Comparison of ENCODE assay signal across 8 cellular contexts in genomic region chr6:2245103-2245953, GRCh38. TPM values are rescaled to one million over a fixed set of nuclear protein-coding genes. Genes with fewer than 3 reads are reported as not detected.
DNase-seq lines count a peak whose midpoint lies in the region; ATAC-seq, FAIRE-seq and TF ChIP-seq lines count a peak whose summit lies in the region.

Gene GMDS, minus strand, starts transcription at chr6:2245605.

- H3K36me3 ChIP-seq in H1 (ENCODE audit: control insufficient read depth in 2 of 4, insufficient read depth in 4 of 4, low read length in 3 of 4) = no peaks in the 10 kb centered on the region

- H3K27me3 ChIP-seq in H1 (replicated peaks in 1 of 4; ENCODE audit: control insufficient read depth in 3 of 4, extremely low read depth in 1 of 4, insufficient read depth in 3 of 4, low read length in 3 of 4) = no peaks in the 10 kb centered on the region

- no peak within 1 kb of the TSS for H2BK15ac ChIP-seq in H1 (ENCODE audit: low read length)

- peak within 1 kb of the TSS; percentile 72 for H4K5ac ChIP-seq in H1 (ENCODE audit: insufficient read length, low read depth, low read length)

- TF ChIP-seq EP300 in H1 (IDR thresholded peaks at IDR 0.05; ENCODE audit: borderline replicate concordance in 1 of 2, low read depth in 2 of 2, low read length in 2 of 2) = peak in 1 of 2 experiments; percentile 57; a peak in 1 of 3 replicates

- TF ChIP-seq RAD21 in H1 (IDR thresholded peaks at IDR 0.05 in 1 of 2, conservative IDR thresholded peaks at IDR 0.05 in 1 of 2; ENCODE audit: low read depth in 2 of 2, low read length in 2 of 2) = no peak

- TF ChIP-seq CTCF in H1 (IDR thresholded peaks at IDR 0.05; ENCODE audit: control extremely low read depth in 1 of 3, insufficient read depth in 1 of 3, low read depth in 1 of 3, low read length in 3 of 3) = no peak

- H4K91ac ChIP-seq in H1 (replicated peaks; ENCODE audit: insufficient read length, low read length) = no peak within 1 kb of the TSS

- peak within 1 kb of the TSS; percentile 43 for H2AFZ ChIP-seq in H1 (ENCODE audit: low read length)

- H4K20me1 ChIP-seq in H1 (replicated peaks in 1 of 2; ENCODE audit: control insufficient read depth in 1 of 2, insufficient read depth in 2 of 2, low read length in 2 of 2) = no peaks in the 10 kb centered on the region

- no peak within 1 kb of the TSS for H2BK20ac ChIP-seq in H1 (ENCODE audit: low read length)

- H3K9me3 ChIP-seq in H1 (ENCODE audit: insufficient read depth in 2 of 2, low read depth in 1 of 2, low read length in 1 of 2) = no peaks in the 10 kb centered on the region

- WGBS in H1 (ENCODE audit: extremely low coverage in 1 of 2, insufficient coverage in 1 of 2, insufficient read length in 1 of 2, insufficient replicate concordance in 2 of 2, low coverage in 1 of 2, low lambda C conversion rate in 2 of 2, missing lambda C conversion rate in 1 of 2), 2 experiments = 3% methylated on average over 44 of the region's 102 CpGs; no CpG with 5 or more reads in 1 of the 2 experiments

- peak within 1 kb of the TSS; percentile 47 to 70 (median 58) for H3K9ac ChIP-seq in H1 (replicated peaks in 1 of 4; ENCODE audit: extremely low read depth in 1 of 4, low read depth in 3 of 4, low read length in 3 of 4)

- H4K8ac ChIP-seq in H1 (ENCODE audit: extremely low read depth, insufficient read depth, low read length) = peak within 1 kb of the TSS; percentile 90

- no peaks in the 10 kb centered on the region for H3K9me3 Mint-ChIP-seq in activated CD8-positive, alpha-beta memory T cell treated with anti-CD3 and anti-CD28 coated beads, Interleukin-2, amount 10 ng/mL, durations not matched to agents 7 days and 5 days (ENCODE audit: low read depth)

- H3K4me2 ChIP-seq in H1 (ENCODE audit: insufficient read depth in 1 of 2, low read depth in 2 of 2, low read length in 2 of 2) = peak within 1 kb of the TSS; percentile 69 to 87

- peaks cover 40% of the 10 kb centered on the region for H3K4me1 Mint-ChIP-seq in activated CD8-positive, alpha-beta memory T cell treated with anti-CD3 and anti-CD28 coated beads, Interleukin-2, amount 10 ng/mL, durations not matched to agents 7 days and 5 days

- H3K4ac ChIP-seq in H1 (replicated peaks; ENCODE audit: insufficient read length, low read depth, low read length) = no peak within 1 kb of the TSS

- no peaks in the 10 kb centered on the region for H3K27me3 Mint-ChIP-seq in activated CD8-positive, alpha-beta memory T cell treated with anti-CD3 and anti-CD28 coated beads, Interleukin-2, amount 10 ng/mL, durations not matched to agents 7 days and 5 days

- peaks cover 5 to 22% (median 10%) of the 10 kb centered on the region in 4 experiments for H3K4me1 ChIP-seq in H1 (replicated peaks in 1 of 4; ENCODE audit: control insufficient read depth in 3 of 4, insufficient read depth in 4 of 4, low read length in 3 of 4)

- no peaks in the 10 kb centered on the region; the same call in 1 of the 2 replicates for H3K79me1 ChIP-seq in H1 (ENCODE audit: low read depth, low read length)

- POLR2A ChIA-PET in H1 (lab: Charles Lee; ENCODE audit: partially characterized antibody) = interaction anchor here (0.9 to 1.8 kb wide), 2 partner anchors 10 to 17 kb away, joined by 3 to 7 read pairs; no protein-coding TSS in a partner anchor

- H2BK12ac ChIP-seq in H1 (ENCODE audit: low read depth, low read length) = no peak within 1 kb of the TSS

- H3K4me3 Mint-ChIP-seq in activated CD8-positive, alpha-beta memory T cell treated with anti-CD3 and anti-CD28 coated beads, Interleukin-2, amount 10 ng/mL, durations not matched to agents 7 days and 5 days = peak within 1 kb of the TSS; percentile 87

- DNase-seq in CMK (ENCODE audit: low read depth) (peak; percentile 49), HK-2 (ENCODE audit: unreplicated experiment) (peak; percentile 80), NOMO-1 treated with dmso at 0.1 percent for 144 hours (lab: John Stamatoyannopoulos, UW; ENCODE audit: unreplicated experiment) (peak; percentile 67), H1 (ENCODE audit: low read depth in 1 of 2, low spot score in 2 of 2) (peak; percentile 67 to 87), mesenteric fat pad (ENCODE audit: low spot score) (peak; percentile 95)
- DNase-seq in activated CD8-positive, alpha-beta memory T cell treated with anti-CD3 and anti-CD28 coated beads, Interleukin-2, amount 10 ng/mL, durations not matched to agents 7 days and 5 days = peak; percentile 87
- DNase-seq in stimulated activated CD8-positive, alpha-beta memory T cell treated with anti-CD3 and anti-CD28 coated beads, Interleukin-15, amount 100 ng/mL, for 1 hour (ENCODE audit: low read depth) = peak; percentile 44

- peak within 1 kb of the TSS; percentile 63 for H3K56ac ChIP-seq in H1 (replicated peaks; ENCODE audit: insufficient read length, low read depth, low read length)

- no peak within 1 kb of the TSS for H3K14ac ChIP-seq in H1 (ENCODE audit: insufficient read length)

- H3K27ac ChIP-seq in H1 (ENCODE audit: low read depth, low read length) = peak within 1 kb of the TSS; percentile 0; the same call in 1 of the 2 replicates

- peak within 1 kb of the TSS; percentile 78 to 90 (median 80) for H3K4me3 ChIP-seq in H1 (ENCODE audit: extremely low read depth in 1 of 4, insufficient read depth in 2 of 4, low read depth in 3 of 4, low read length in 4 of 4)

- no peak; a peak in 1 of 3 replicates for TF ChIP-seq POLR2A in H1 (IDR thresholded peaks at IDR 0.05; ENCODE audit: control extremely low read depth in 1 of 2, low read depth in 2 of 2, low read length in 2 of 2)

- 0 out of 2 replicates have a peak within 1 kb of the TSS, but pooled peaks have one; percentile 46 for H2BK5ac ChIP-seq in H1 (ENCODE audit: low read depth, low read length)

- no peak for FAIRE-seq in H1 (lab: Jason Lieb, UNC)

- peaks cover 10% of the 10 kb centered on the region for H3K23me2 ChIP-seq in H1 (ENCODE audit: low read depth, low read length)

- H2BK120ac ChIP-seq in H1 (replicated peaks; ENCODE audit: low read depth, low read length) = no peak within 1 kb of the TSS

- H3K27ac Mint-ChIP-seq in activated CD8-positive, alpha-beta memory T cell treated with anti-CD3 and anti-CD28 coated beads, Interleukin-2, amount 10 ng/mL, durations not matched to agents 7 days and 5 days = peak within 1 kb of the TSS; percentile 96

- CTCF ChIA-PET in activated CD8-positive, alpha-beta memory T cell treated with anti-CD3 and anti-CD28 coated beads, Interleukin-2, amount 10 ng/mL, durations not matched to agents 7 days and 5 days (lab: Charles Lee) = interaction anchor here (2.1 kb wide), 1 partner anchor 109 kb away, joined by 11 read pairs; no protein-coding TSS in a partner anchor
- CTCF ChIA-PET in H1 (lab: Charles Lee; ENCODE audit: partially characterized antibody) = interaction anchor here (1.9 kb wide), 1 partner anchor 36 kb away, joined by 8 read pairs; no protein-coding TSS in a partner anchor

- H3K36me3 Mint-ChIP-seq in activated CD8-positive, alpha-beta memory T cell treated with anti-CD3 and anti-CD28 coated beads, Interleukin-2, amount 10 ng/mL, durations not matched to agents 7 days and 5 days = peaks cover 11% of the 10 kb centered on the region

- peak within 1 kb of the TSS; percentile 51; the same call in 1 of the 2 replicates for H3K18ac ChIP-seq in H1 (ENCODE audit: extremely low read depth, low read length)

- peak; percentile 95 for ATAC-seq in GM19455 (IDR thresholded peaks at IDR 0.05; ENCODE audit: unreplicated experiment)
- ATAC-seq in activated CD8-positive, alpha-beta memory T cell treated with anti-CD3 and anti-CD28 coated beads, Interleukin-2, amount 10 ng/mL, durations not matched to agents 7 days and 5 days = peak; percentile 97

- no peak within 1 kb of the TSS for H2AK5ac ChIP-seq in H1 (ENCODE audit: low read depth, low read length)

- no peak within 1 kb of the TSS for H3K23ac ChIP-seq in H1 (ENCODE audit: insufficient read length)

- peaks cover 0 to 42% of the 10 kb centered on the region in 2 experiments; a peak in 3 of 4 replicates for H3K79me2 ChIP-seq in H1 (ENCODE audit: control insufficient read depth in 1 of 2, insufficient read depth in 2 of 2, low read length in 2 of 2)

TF ChIP-seq in H1, 55 proteins besides CTCF, POLR2A, EP300 and RAD21 (continues in another document):
- TF ChIP-seq KDM1A (IDR thresholded peaks at IDR 0.05; ENCODE audit: borderline replicate concordance, low read length) = no peak
- peak; percentile 73 for TF ChIP-seq TAF1 (IDR thresholded peaks at IDR 0.05; ENCODE audit: low read depth, low read length)
- TF ChIP-seq ASH2L (IDR thresholded peaks at IDR 0.05; ENCODE audit: low read length) = peak; percentile 69
- TF ChIP-seq RFX5 (IDR thresholded peaks at IDR 0.05; ENCODE audit: borderline replicate concordance, low read depth, low read length) = no peak
- TF ChIP-seq SP2 (IDR thresholded peaks at IDR 0.05; ENCODE audit: low read length) = no peak
- TF ChIP-seq CREB1 (IDR thresholded peaks at IDR 0.05) = peak; percentile 90
- no peak for TF ChIP-seq NRF1 (IDR thresholded peaks at IDR 0.05; ENCODE audit: low read depth, low read length)
- TF ChIP-seq KDM5A (IDR thresholded peaks at IDR 0.05; ENCODE audit: low read length) = no peak
- no peak for TF ChIP-seq TEAD4 (IDR thresholded peaks at IDR 0.05; ENCODE audit: low read depth, low read length)
- TF ChIP-seq GTF2F1 (IDR thresholded peaks at IDR 0.05; ENCODE audit: borderline replicate concordance, low read depth, low read length) = no peak
- TF ChIP-seq KDM4A (IDR thresholded peaks at IDR 0.05; ENCODE audit: low read depth, low read length, severe bottlenecking) = peak; percentile 74
- no peak for TF ChIP-seq CEBPB (IDR thresholded peaks at IDR 0.05; ENCODE audit: low read depth, low read length)
- TF ChIP-seq MAFK (IDR thresholded peaks at IDR 0.05; ENCODE audit: low read depth, low read length) = no peak
- TF ChIP-seq EGR1 (IDR thresholded peaks at IDR 0.05; ENCODE audit: borderline replicate concordance, low read depth, low read length) = no peak; the same call in 1 of the 2 replicates
- TF ChIP-seq SUZ12 (IDR thresholded peaks at IDR 0.05; ENCODE audit: low read length) = no peak
- no peak for TF ChIP-seq SP4 (IDR thresholded peaks at IDR 0.05; ENCODE audit: low read length)

RNA-seq across cellular contexts. Expression of gene GMDS, which starts in this region (rescaled TPM):
- total RNA-seq in activated CD8-positive, alpha-beta memory T cell treated with anti-CD3 and anti-CD28 coated beads, Interleukin-2, amount 10 ng/mL, durations not matched to agents 7 days and 5 days = 10 to 100 TPM; 28.2 to 36.9 TPM
- total RNA-seq in H1 (2021; fragmentation: NEBNext Ultra II Directional; extraction: Animal tissue kit (Norgen Biotek cat#: 25700)) = 47.6 and 50.0 TPM in 2 replicates
- 16.8 and 27.6 TPM in 2 replicates for polyA plus RNA-seq in H1 (2011; rRNA removed)
- polyA plus RNA-seq in H1 (2011; cell fraction: cytosol; rRNA removed) = 29.7 TPM
- 13.2 TPM for polyA plus RNA-seq in H1 (2011; cell fraction: nucleus; rRNA removed)
- 32.0 to 54.7 TPM (median 36.8 TPM) in 4 replicates for polyA plus RNA-seq in H1 (2012, experiment 1 of 2)
- 40.1 TPM for polyA plus RNA-seq in H1 (2012, experiment 2 of 2)
- 38.8 TPM for polyA plus RNA-seq in H1 (2013, experiment 1 of 2)
- 39.7 TPM for polyA plus RNA-seq in H1 (2013, experiment 2 of 2)
- 12.5 and 15.9 TPM in 2 replicates for polyA minus RNA-seq in H1 (2011; rRNA and poly(A)+ RNA removed)
- polyA minus RNA-seq in H1 (2011; cell fraction: cytosol; rRNA and poly(A)+ RNA removed) = 15.9 TPM
- 49.6 TPM for polyA minus RNA-seq in H1 (2011; cell fraction: nucleus; rRNA and poly(A)+ RNA removed)
- total RNA-seq in mesenteric fat pad = 10.3 TPM

Comparison
In these comparisons a context has a peak if more than half of its experiments do, and no peak if none do; other contexts are left out.
1. Peak in every context shown above with its lines: DNase-seq, ATAC-seq, H3K4me3 ChIP-seq and H3K27ac ChIP-seq.
2. DNase-seq: peak in every context shown above with its lines; median percentile 95 in mesenteric fat pad; 87 in activated CD8-positive, alpha-beta memory T cell treated with anti-CD3 and anti-CD28 coated beads, Interleukin-2, amount 10 ng/mL, durations not matched to agents 7 days and 5 days; 80 in HK-2; 77 in H1; 67 in NOMO-1 treated with dmso at 0.1 percent for 144 hours; 49 in CMK; 44 in stimulated activated CD8-positive, alpha-beta memory T cell treated with anti-CD3 and anti-CD28 coated beads, Interleukin-15, amount 100 ng/mL, for 1 hour.